In genomic region chr9:78369644-78370219, GRCh38 we compare ENCODE assay signal across 1 cellular context.
TF ChIP-seq lines count a peak whose summit lies in the region.

No MANE protein-coding gene starts in this region.

TF ChIP-seq in H1, 55 proteins besides CTCF, POLR2A, EP300 and RAD21:
- TF ChIP-seq CREB1 (IDR thresholded peaks at IDR 0.05) = peak; percentile 60; the same call in 1 of the 2 replicates
- no peak for TF ChIP-seq SIX5 (IDR thresholded peaks at IDR 0.05; ENCODE audit: low read depth, low read length)
- TF ChIP-seq YY1 (IDR thresholded peaks at IDR 0.05; ENCODE audit: low read depth, low read length) = peak; percentile 19; the same call in 1 of the 2 replicates
